27 cellular contexts compared by ENCODE assay signal in genomic region chr14:64247186-64247585, GRCh38. TPM values are rescaled to one million over a fixed set of nuclear protein-coding genes. Genes with fewer than 3 reads are reported as not detected.
"Had no signal": no experiment of that assay in that cellular context is flagged by ENCODE, and none has a peak within 500 bp of the region (broad histone marks: within the 10 kb centered on the region; RNA-seq: fewer than 3 reads in every experiment).

No MANE protein-coding gene starts in this region.

- H3K36me3 ChIP-seq: colonic mucosa, esophagus muscularis mucosa, esophagus squamous epithelium, gastrocnemius medialis, gastroesophageal sphincter, heart left ventricle, heart right ventricle had no signal

- H3K9me3 Mint-ChIP-seq: dendritic cell treated with granulocyte-macrophage colony-stimulating factor and Interleukin-4, amounts not matched to agents 40 ng/mL and 50 ng/mL, for 4 days; effector memory CD8-positive, alpha-beta T cell had no signal

- H3K4me1 ChIP-seq: colonic mucosa, foreskin keratinocyte, gastrocnemius medialis, gastroesophageal sphincter had no signal

- ATAC-seq: effector memory CD8-positive, alpha-beta T cell; foreskin keratinocyte; gastrocnemius medialis; gastroesophageal sphincter; heart left ventricle; heart right ventricle had no signal

- FAIRE-seq: colon, endometrium, endothelial cell of umbilical vein, frontal cortex had no signal

- H3K27ac Mint-ChIP-seq: dendritic cell treated with granulocyte-macrophage colony-stimulating factor and Interleukin-4, amounts not matched to agents 40 ng/mL and 50 ng/mL, for 4 days; effector memory CD8-positive, alpha-beta T cell had no signal

- DNase-seq: colonic mucosa; cortex of kidney; dermis blood vessel endothelial cell; dorsolateral prefrontal cortex; effector CD4-positive, alpha-beta T cell; effector CD8-positive, alpha-beta T cell; effector memory CD4-positive, alpha-beta T cell; effector memory CD8-positive, alpha-beta T cell; erythroblast; esophagus squamous epithelium; foreskin fibroblast; foreskin keratinocyte; foreskin melanocyte; gastrocnemius medialis; glutamatergic neuron; heart left ventricle; heart right ventricle had no signal

- H3K9me3 ChIP-seq: colonic mucosa, esophagus muscularis mucosa, esophagus squamous epithelium, gastrocnemius medialis, gastroesophageal sphincter, heart left ventricle, heart right ventricle had no signal

- H3K27ac ChIP-seq: colonic mucosa, coronary artery, dorsolateral prefrontal cortex, epithelial cell of prostate, esophagus muscularis mucosa, foreskin keratinocyte, gastrocnemius medialis, gastroesophageal sphincter, heart left ventricle, heart right ventricle had no signal

- H3K27me3 ChIP-seq: colonic mucosa, dorsolateral prefrontal cortex, esophagus muscularis mucosa, esophagus squamous epithelium, foreskin keratinocyte, gastrocnemius medialis, gastroesophageal sphincter, heart left ventricle, heart right ventricle had no signal

- H3K4me3 ChIP-seq: colonic mucosa, coronary artery, dorsolateral prefrontal cortex, esophagus muscularis mucosa, esophagus squamous epithelium, gastrocnemius medialis, gastroesophageal sphincter, heart left ventricle, heart right ventricle had no signal

- H3K4me3 Mint-ChIP-seq: dendritic cell treated with granulocyte-macrophage colony-stimulating factor and Interleukin-4, amounts not matched to agents 40 ng/mL and 50 ng/mL, for 4 days; effector memory CD8-positive, alpha-beta T cell had no signal

- H3K27me3 Mint-ChIP-seq: dendritic cell treated with granulocyte-macrophage colony-stimulating factor and Interleukin-4, amounts not matched to agents 40 ng/mL and 50 ng/mL, for 4 days had no signal

RNA-seq across cellular contexts. Expression of gene ESR2, which starts 47.0 kb away (rescaled TPM):
- total RNA-seq: fibroblast of villous mesenchyme had no signal
- polyA plus RNA-seq: foreskin keratinocyte had no signal
